1 cellular context compared by ENCODE assay signal in genomic region chr15:52528465-52529288, GRCh38.
TF ChIP-seq lines count a peak whose summit lies in the region.

TSS of gene MYO5A (minus strand) at chr15:52528880. CDS start at chr15:52528806, 74 bp downstream.

TF ChIP-seq in GM12878, 131 proteins besides CTCF, POLR2A, EP300 and RAD21 (continued from another document and continues in another):
- TF ChIP-seq ZNF24 (IDR thresholded peaks at IDR 0.05), result no peak
- no peak for TF ChIP-seq CBX5 (IDR thresholded peaks at IDR 0.05; ENCODE audit: low read depth)
- no peak for TF ChIP-seq RCOR1 (conservative IDR thresholded peaks at IDR 0.05; ENCODE audit: low read depth, low read length)
- TF ChIP-seq STAT3 (IDR thresholded peaks at IDR 0.05; ENCODE audit: low read depth, low read length), result no peak
- no peak for TF ChIP-seq ZNF592 (IDR thresholded peaks at IDR 0.05)
- TF ChIP-seq SMARCA5 (IDR thresholded peaks at IDR 0.05), result peak; percentile 87
- TF ChIP-seq MTA3 (IDR thresholded peaks at IDR 0.05; ENCODE audit: borderline replicate concordance, low read length), result no peak
- TF ChIP-seq ZNF687 (IDR thresholded peaks at IDR 0.05), result peak; percentile 61
- no peak for TF ChIP-seq TARDBP (IDR thresholded peaks at IDR 0.05; ENCODE audit: borderline replicate concordance)
- no peak for TF ChIP-seq NR2C2 (IDR thresholded peaks at IDR 0.05; ENCODE audit: borderline replicate concordance, control insufficient read depth, insufficient read length, low read depth)
- no peak for TF ChIP-seq WRNIP1 (IDR thresholded peaks at IDR 0.05; ENCODE audit: borderline replicate concordance, low read depth, low read length)
- no peak for TF ChIP-seq ETV6 (conservative IDR thresholded peaks at IDR 0.05 in 1 of 2, IDR thresholded peaks at IDR 0.05 in 1 of 2; ENCODE audit: borderline replicate concordance in 1 of 2, low read depth in 1 of 2)
- TF ChIP-seq FOXK2 (IDR thresholded peaks at IDR 0.05), result no peak
- no peak for TF ChIP-seq HSF1 (IDR thresholded peaks at IDR 0.05; ENCODE audit: low read depth, low read length)
- no peak for TF ChIP-seq IRF3 (IDR thresholded peaks at IDR 0.05)
- TF ChIP-seq ATF2 (IDR thresholded peaks at IDR 0.05; ENCODE audit: low read length), result no peak
- 0 out of 2 replicates have a peak, but pooled peaks have one; percentile 37 for TF ChIP-seq DPF2 (IDR thresholded peaks at IDR 0.05)
- TF ChIP-seq SRF (IDR thresholded peaks at IDR 0.05; ENCODE audit: low read depth in 2 of 2, low read length in 2 of 2), result no peak
- TF ChIP-seq ATF3 (IDR thresholded peaks at IDR 0.05; ENCODE audit: borderline replicate concordance, extremely low read depth, low read depth, low read length), result no peak
- no peak for TF ChIP-seq FOS (IDR thresholded peaks at IDR 0.05; ENCODE audit: borderline replicate concordance, extremely low read depth, insufficient read length)
- peak in 1 of 2 experiments; percentile 44; a peak in 2 of 4 replicates for TF ChIP-seq BHLHE40 (IDR thresholded peaks at IDR 0.05; ENCODE audit: borderline replicate concordance in 1 of 2, low read depth in 2 of 2, low read length in 1 of 2)
- TF ChIP-seq MAX (IDR thresholded peaks at IDR 0.05; ENCODE audit: low read depth, low read length), result no peak
- no peak for TF ChIP-seq KLF5 (IDR thresholded peaks at IDR 0.05; ENCODE audit: partially characterized antibody)
- no peak for TF ChIP-seq MEF2B (IDR thresholded peaks at IDR 0.05; ENCODE audit: partially characterized antibody, poor library complexity, severe bottlenecking)
- 0 out of 2 replicates have a peak, but pooled peaks have one; percentile 1 for TF ChIP-seq SMC3 (IDR thresholded peaks at IDR 0.05; ENCODE audit: borderline replicate concordance, low read length)
- no peak for TF ChIP-seq NR2C1 (IDR thresholded peaks at IDR 0.05)
- no peak for TF ChIP-seq BCLAF1 (IDR thresholded peaks at IDR 0.05)
- no peak for TF ChIP-seq MTA2 (IDR thresholded peaks at IDR 0.05; ENCODE audit: low read depth)
- no peak for TF ChIP-seq NFIC (IDR thresholded peaks at IDR 0.05; ENCODE audit: low read depth, low read length)
- TF ChIP-seq YBX1 (IDR thresholded peaks at IDR 0.05), result no peak
- TF ChIP-seq SP1 (IDR thresholded peaks at IDR 0.05; ENCODE audit: low read depth, low read length), result no peak
- no peak for TF ChIP-seq HCFC1 (IDR thresholded peaks at IDR 0.05; ENCODE audit: low read length)
- no peak for TF ChIP-seq ASH2L (IDR thresholded peaks at IDR 0.05; ENCODE audit: borderline replicate concordance, low read depth)
- 0 out of 2 replicates have a peak, but pooled peaks have one; percentile 32 for TF ChIP-seq STAT1 (conservative IDR thresholded peaks at IDR 0.05)
- no peak for TF ChIP-seq ZNF207 (IDR thresholded peaks at IDR 0.05; ENCODE audit: borderline replicate concordance)
- no peak for TF ChIP-seq CUX1 (IDR thresholded peaks at IDR 0.05; ENCODE audit: insufficient replicate concordance, low read depth, low read length)
- no peak for TF ChIP-seq NFYA (IDR thresholded peaks at IDR 0.05; ENCODE audit: borderline replicate concordance, low read depth, low read length)
- no peak for TF ChIP-seq POLR2AphosphoS5 (IDR thresholded peaks at IDR 0.05; ENCODE audit: low read length)
- no peak for TF ChIP-seq SMAD5 (IDR thresholded peaks at IDR 0.05; ENCODE audit: low read depth)
- TF ChIP-seq KDM1A (IDR thresholded peaks at IDR 0.05; ENCODE audit: borderline replicate concordance), result no peak
- peak; percentile 32; the same call in 1 of the 2 replicates for TF ChIP-seq CREB1 (IDR thresholded peaks at IDR 0.05; ENCODE audit: low read depth)
